In the genomic region with DNA sequence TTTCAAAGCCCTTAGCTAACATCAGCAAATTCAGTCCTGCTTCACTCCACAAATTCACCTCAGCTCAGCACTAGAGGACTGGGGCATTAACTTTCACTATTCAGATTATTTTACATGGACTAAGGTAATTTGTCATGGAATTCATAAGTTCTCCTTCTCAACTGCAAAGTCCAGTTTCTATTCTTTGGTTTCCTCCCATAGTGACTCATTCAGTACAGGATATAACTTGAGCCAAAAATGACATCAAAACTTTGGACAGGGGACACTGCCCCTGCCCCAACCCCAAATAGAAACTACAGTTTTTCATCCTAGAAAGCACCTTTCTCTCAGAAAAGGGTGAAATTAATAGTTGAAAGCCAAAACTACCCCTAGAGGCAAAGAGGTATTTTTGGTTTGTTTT, we compare ENCODE assay signal across 20 cellular contexts. TPM values are rescaled to one million over a fixed set of nuclear protein-coding genes. Genes with fewer than 3 reads are reported as not detected.
"Had no signal": no experiment of that assay in that cellular context is flagged by ENCODE, and none has a peak within 500 bp of the region (broad histone marks: within the 10 kb centered on the region; RNA-seq: fewer than 3 reads in every experiment).

No MANE protein-coding gene starts in this region.

- FAIRE-seq: keratinocyte, small intestine had no signal

- ATAC-seq: gastroesophageal sphincter, left lung, lower lobe of right lung, natural killer cell had no signal

- DNase-seq: dermis blood vessel endothelial cell; esophagus squamous epithelium; foreskin fibroblast; glutamatergic neuron; immature natural killer cell; left lung; lower lobe of right lung; natural killer cell; posterior cingulate gyrus; right cardiac atrium; small intestine; stimulated activated CD4-positive, alpha-beta T cell treated with anti-CD3 and anti-CD28 coated beads, Interleukin-12 subunit alpha, Interleukin-12 subunit beta, amount 100 ng/mL, for 4 hours; stimulated activated naive CD4-positive, alpha-beta T cell; stomach; substantia nigra; trophoblast cell had no signal

RNA-seq across cellular contexts. Expression of a gene that starts 52.7 kb away (rescaled TPM):
- polyA plus RNA-seq: immature natural killer cell, keratinocyte, right cardiac atrium, small intestine, stomach, thymus, urinary bladder had no signal
